ENCODE assay signal across 1 cellular context in the genomic region with DNA sequence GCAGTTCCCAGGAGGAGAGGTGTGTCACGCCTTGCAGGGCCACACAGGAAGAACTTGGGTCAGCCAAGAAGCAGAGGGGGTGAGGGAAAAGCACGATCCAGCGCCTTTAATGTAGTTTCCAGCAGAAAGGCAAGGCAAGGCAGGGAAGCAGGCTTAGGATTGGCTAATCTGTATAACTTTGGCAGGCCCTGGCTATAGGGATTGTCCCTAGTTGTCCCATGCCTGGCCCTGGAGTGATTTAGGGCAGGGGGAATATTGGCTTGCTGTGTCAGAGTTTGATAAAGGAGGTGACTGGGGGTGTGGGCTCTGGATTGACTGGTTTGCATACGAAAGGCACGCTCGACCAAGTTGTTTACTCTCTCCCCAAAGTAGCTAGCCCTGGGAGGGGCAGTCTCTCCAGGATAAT.
TF ChIP-seq lines count a peak whose summit lies in the region.

No MANE protein-coding gene starts in this region.

TF ChIP-seq in HepG2, 621 proteins besides CTCF, POLR2A, EP300 and RAD21:
- no peak for TF ChIP-seq MAZ (IDR thresholded peaks at IDR 0.05; ENCODE audit: borderline replicate concordance, low read depth, low read length)
- no peak for TF ChIP-seq MAZ (CRISPR knock-in tag; IDR thresholded peaks at IDR 0.05; ENCODE audit: low read depth)
- TF ChIP-seq ATAD3A (CRISPR knock-in tag; IDR thresholded peaks at IDR 0.05): no peak
- TF ChIP-seq, protein P1, sequence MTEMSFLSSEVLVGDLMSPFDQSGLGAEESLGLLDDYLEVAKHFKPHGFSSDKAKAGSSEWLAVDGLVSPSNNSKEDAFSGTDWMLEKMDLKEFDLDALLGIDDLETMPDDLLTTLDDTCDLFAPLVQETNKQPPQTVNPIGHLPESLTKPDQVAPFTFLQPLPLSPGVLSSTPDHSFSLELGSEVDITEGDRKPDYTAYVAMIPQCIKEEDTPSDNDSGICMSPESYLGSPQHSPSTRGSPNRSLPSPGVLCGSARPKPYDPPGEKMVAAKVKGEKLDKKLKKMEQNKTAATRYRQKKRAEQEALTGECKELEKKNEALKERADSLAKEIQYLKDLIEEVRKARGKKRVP (CRISPR knock-in tag; IDR thresholded peaks at IDR 0.05): no peak
- no peak for TF ChIP-seq ASH2L (IDR thresholded peaks at IDR 0.05; ENCODE audit: insufficient read length, low read depth, low read length)
